Comparison of ENCODE assay signal across 25 cellular contexts in genomic region chr1:154788241-154788870, GRCh38.
A peak's percentile ranks its signal among the peaks of the same experiment; 100 is the strongest.
DNase-seq lines count a peak whose midpoint lies in the region; ATAC-seq and TF ChIP-seq lines count a peak whose summit lies in the region.
"Had no signal": no experiment of that assay in that cellular context is flagged by ENCODE, and none has a peak within 500 bp of the region (broad histone marks: within the 10 kb centered on the region; RNA-seq: fewer than 3 reads in every experiment).

No MANE protein-coding gene starts in this region.

- H3K4me1 ChIP-seq in MM.1S (ENCODE audit: low read length) = peaks cover 89% of the 10 kb centered on the region
- H3K4me1 ChIP-seq in sigmoid colon = peaks cover 0 to 10% (median 4%) of the 10 kb centered on the region in 4 donors
- peaks cover 14% of the 10 kb centered on the region for H3K4me1 ChIP-seq in neural progenitor cell
- peaks cover 11% of the 10 kb centered on the region for H3K4me1 ChIP-seq in A673 (ENCODE audit: insufficient read depth, low read length, poor library complexity, severe bottlenecking)

- peaks cover 65% of the 10 kb centered on the region for H3K4me1 Mint-ChIP-seq in activated CD4-positive, alpha-beta T cell treated with anti-CD3 and anti-CD28 coated beads for 36 hours
- peaks cover 38% of the 10 kb centered on the region for H3K4me1 Mint-ChIP-seq in neural progenitor cell

- no peaks in the 10 kb centered on the region for H3K9me2 ChIP-seq in MM.1S (replicated peaks; ENCODE audit: insufficient read depth, low read length)

- CTCF ChIA-PET in activated CD4-positive, alpha-beta T cell treated with anti-CD3 and anti-CD28 coated beads for 36 hours (lab: Charles Lee) = interaction anchor here (0.6 to 1.6 kb wide), 5 partner anchors 9 to 375 kb away, joined by 3 to 8 read pairs (median 3); no protein-coding TSS in a partner anchor
- CTCF ChIA-PET in A673 (lab: Charles Lee) = no interaction called here

- H2AFZ ChIP-seq in MM.1S (ENCODE audit: low read length) (no peak overlapping the region), neural progenitor cell (replicated peaks) (no peak overlapping the region)
- H2AFZ ChIP-seq: PC-9 had no signal

- H3K36me3 Mint-ChIP-seq in activated CD4-positive, alpha-beta T cell treated with anti-CD3 and anti-CD28 coated beads for 36 hours (ENCODE audit: low read depth) = no peaks in the 10 kb centered on the region
- no peaks in the 10 kb centered on the region for H3K36me3 Mint-ChIP-seq in neural progenitor cell
- H3K36me3 Mint-ChIP-seq: CD14-positive monocyte had no signal

- H3K9ac ChIP-seq in MM.1S (ENCODE audit: low read length) = no peak overlapping the region
- H3K9ac ChIP-seq in neural progenitor cell = no peak overlapping the region

- H3F3A ChIP-seq in MM.1S (ENCODE audit: insufficient read depth, low read length) = peaks cover 63% of the 10 kb centered on the region
- H3F3A ChIP-seq in neural progenitor cell (ENCODE audit: low read depth) = peaks cover 4% of the 10 kb centered on the region

- no peak for TF ChIP-seq EP300 in sigmoid colon (IDR thresholded peaks at IDR 0.05)

- TF ChIP-seq CTCF in MM.1S (IDR thresholded peaks at IDR 0.05; ENCODE audit: low read length) (no peak), sigmoid colon (IDR thresholded peaks at IDR 0.05) (no peak), neural progenitor cell (IDR thresholded peaks at IDR 0.05) (no peak), A673 (conservative IDR thresholded peaks at IDR 0.05; ENCODE audit: low read depth, low read length) (no peak)

- no peaks in the 10 kb centered on the region for H3K27me3 Mint-ChIP-seq in activated CD4-positive, alpha-beta T cell treated with anti-CD3 and anti-CD28 coated beads for 36 hours
- H3K27me3 Mint-ChIP-seq in neural progenitor cell (ENCODE audit: insufficient read depth, low read depth) = peaks cover 7% of the 10 kb centered on the region

- H3K9me3 ChIP-seq in MM.1S (replicated peaks; ENCODE audit: insufficient read depth, low read length) = no peaks in the 10 kb centered on the region
- H3K9me3 ChIP-seq in iPS-18c (ENCODE audit: control insufficient read depth, insufficient read depth, low read length) = no peaks in the 10 kb centered on the region
- no peaks in the 10 kb centered on the region for H3K9me3 ChIP-seq in sigmoid colon
- H3K9me3 ChIP-seq in neural progenitor cell (ENCODE audit: low read depth) = no peaks in the 10 kb centered on the region
- H3K9me3 ChIP-seq in A673 (ENCODE audit: low read depth, low read length, poor library complexity, severe bottlenecking) = no peaks in the 10 kb centered on the region
- H3K9me3 ChIP-seq: BE2C had no signal

- H3K36me3 ChIP-seq in MM.1S (replicated peaks; ENCODE audit: insufficient read depth, low read length) (no peaks in the 10 kb centered on the region), sigmoid colon (no peaks in the 10 kb centered on the region), neural progenitor cell (no peaks in the 10 kb centered on the region), A673 (ENCODE audit: insufficient read depth, low read length, poor library complexity, severe bottlenecking) (no peaks in the 10 kb centered on the region)
- H3K36me3 ChIP-seq: BE2C had no signal

- BruUV-seq in A673 (replicated peaks; lab: Mats Ljungman, UMichigan) = no TSS peak

- H3K27me3 ChIP-seq in MM.1S (replicated peaks; ENCODE audit: insufficient read depth, low read length) (no peaks in the 10 kb centered on the region), sigmoid colon (no peaks in the 10 kb centered on the region), neural progenitor cell (no peaks in the 10 kb centered on the region), A673 (replicated peaks; ENCODE audit: insufficient read depth, low read depth, low read length, poor library complexity) (no peaks in the 10 kb centered on the region)
- H3K27me3 ChIP-seq: BE2C had no signal

- no peak overlapping the region for H3K4me3 ChIP-seq in MM.1S (ENCODE audit: low read length)
- H3K4me3 ChIP-seq in iPS-18c (ENCODE audit: insufficient read depth, low read depth, low read length) = 0 out of 2 replicates have a peak overlapping the region, but pooled peaks have one; percentile 15
- no peak overlapping the region for H3K4me3 ChIP-seq in sigmoid colon
- H3K4me3 ChIP-seq in neural progenitor cell = no peak overlapping the region
- H3K4me3 ChIP-seq in A673 (ENCODE audit: low read depth, low read length, poor library complexity, severe bottlenecking) = no peak overlapping the region
- H3K4me3 ChIP-seq: PC-9 had no signal

- peaks cover 61% of the 10 kb centered on the region for H3K79me2 ChIP-seq in MM.1S (ENCODE audit: low read length)
- H3K79me2 ChIP-seq in neural progenitor cell (ENCODE audit: low read depth) = no peaks in the 10 kb centered on the region

- H3K27ac ChIP-seq in MM.1S (ENCODE audit: low read length) (peak overlapping the region; percentile 1; the same call in 1 of the 2 replicates), sigmoid colon (peak overlapping the region in 1 of 4 donors; percentile 4), neural progenitor cell (no peak overlapping the region), A673 (ENCODE audit: low read depth, low read length, poor library complexity, severe bottlenecking) (no peak overlapping the region)
- H3K27ac ChIP-seq: 22Rv1, PC-9 had no signal

- H3K27ac Mint-ChIP-seq in activated CD4-positive, alpha-beta T cell treated with anti-CD3 and anti-CD28 coated beads for 36 hours = peak overlapping the region; percentile 31
- H3K27ac Mint-ChIP-seq in neural progenitor cell = no peak overlapping the region
- H3K27ac Mint-ChIP-seq: CD14-positive monocyte had no signal

- DNase-seq in activated CD4-positive, alpha-beta T cell treated with anti-CD3 and anti-CD28 coated beads for 36 hours = no peak
- no peak for DNase-seq in activated CD4-positive, alpha-beta T cell treated with anti-CD3 and anti-CD28 coated beads, Interleukin-2, amount 50 U/mL, for 4 hours
- DNase-seq in MM.1S (no peak), sigmoid colon (peak; percentile 34), neural progenitor cell (ENCODE audit: low spot score) (no peak), A673 (ENCODE audit: low spot score) (no peak)
- DNase-seq: ACHN; BE2C; Calu3; DMS79 treated with DMSO at 0.1 percent for 48 hours; GF-D8; Kasumi-1; NCI-H1105 treated with DMSO at 0.1 percent for 48 hours; NCI-H1694; NCI-H2029 treated with DMSO at 0.1 percent for 48 hours; NCI-H446 treated with DMSO at 0.1 percent for 48 hours; NCI-H526; NCI-H82; NK-92 treated with Interleukin-12 subunit alpha and Interleukin-12 subunit beta, amount 100 ng/mL, for 24 hours; PC-9; SHP77 had no signal

- WGBS in sigmoid colon, 2 donors = 88 to 90% methylated on average over 11 of the region's 11 CpGs

- TF ChIP-seq POLR2A in sigmoid colon (IDR thresholded peaks at IDR 0.05) = no peak

- no peaks in the 10 kb centered on the region for H3K9me3 Mint-ChIP-seq in activated CD4-positive, alpha-beta T cell treated with anti-CD3 and anti-CD28 coated beads for 36 hours (ENCODE audit: low read depth)
- H3K9me3 Mint-ChIP-seq in neural progenitor cell = no peaks in the 10 kb centered on the region
- H3K9me3 Mint-ChIP-seq: CD14-positive monocyte had no signal

- no peak for ATAC-seq in activated CD4-positive, alpha-beta T cell treated with anti-CD3 and anti-CD28 coated beads for 36 hours
- ATAC-seq in GM21825 (IDR thresholded peaks at IDR 0.05; ENCODE audit: unreplicated experiment) = no peak

- intact Hi-C loops in activated CD4-positive, alpha-beta T cell treated with anti-CD3 and anti-CD28 coated beads for 36 hours (cut with DNase I, micrococcal nuclease) = no loop called here
- intact Hi-C loops in sigmoid colon (cut with DNase I) (no loop called here), A673 (cut with micrococcal nuclease; ENCODE audit: unreplicated experiment) (no loop called here)

- POLR2A ChIA-PET in activated CD4-positive, alpha-beta T cell treated with anti-CD3 and anti-CD28 coated beads for 36 hours (lab: Charles Lee) = interaction anchor here (0.5 kb wide), 1 partner anchor 913 kb away, joined by 3 read pairs; no protein-coding TSS in a partner anchor
- POLR2A ChIA-PET in A673 (lab: Charles Lee; ENCODE audit: low non-redundant PET) = no interaction called here

- H3K4me2 ChIP-seq in MM.1S (ENCODE audit: low read depth, low read length) (no peak overlapping the region), neural progenitor cell (no peak overlapping the region)
- H3K4me2 ChIP-seq: PC-9 had no signal

- no peaks in the 10 kb centered on the region for H4K20me1 ChIP-seq in MM.1S (ENCODE audit: insufficient read depth, low read length)
- H4K20me1 ChIP-seq in neural progenitor cell (ENCODE audit: low read depth) = no peaks in the 10 kb centered on the region

- H3K4me3 Mint-ChIP-seq in activated CD4-positive, alpha-beta T cell treated with anti-CD3 and anti-CD28 coated beads for 36 hours = no peak overlapping the region
- no peak overlapping the region for H3K4me3 Mint-ChIP-seq in neural progenitor cell
- H3K4me3 Mint-ChIP-seq: CD14-positive monocyte had no signal
